ENCODE assay signal across 1 cellular context in genomic region chr16:8109510-8110369, GRCh38.
TF ChIP-seq lines count a peak whose summit lies in the region.

No MANE protein-coding gene starts in this region.

TF ChIP-seq in A549, 52 proteins besides CTCF, POLR2A, EP300 and RAD21 (continued from another document):
- TF ChIP-seq, protein P1, sequence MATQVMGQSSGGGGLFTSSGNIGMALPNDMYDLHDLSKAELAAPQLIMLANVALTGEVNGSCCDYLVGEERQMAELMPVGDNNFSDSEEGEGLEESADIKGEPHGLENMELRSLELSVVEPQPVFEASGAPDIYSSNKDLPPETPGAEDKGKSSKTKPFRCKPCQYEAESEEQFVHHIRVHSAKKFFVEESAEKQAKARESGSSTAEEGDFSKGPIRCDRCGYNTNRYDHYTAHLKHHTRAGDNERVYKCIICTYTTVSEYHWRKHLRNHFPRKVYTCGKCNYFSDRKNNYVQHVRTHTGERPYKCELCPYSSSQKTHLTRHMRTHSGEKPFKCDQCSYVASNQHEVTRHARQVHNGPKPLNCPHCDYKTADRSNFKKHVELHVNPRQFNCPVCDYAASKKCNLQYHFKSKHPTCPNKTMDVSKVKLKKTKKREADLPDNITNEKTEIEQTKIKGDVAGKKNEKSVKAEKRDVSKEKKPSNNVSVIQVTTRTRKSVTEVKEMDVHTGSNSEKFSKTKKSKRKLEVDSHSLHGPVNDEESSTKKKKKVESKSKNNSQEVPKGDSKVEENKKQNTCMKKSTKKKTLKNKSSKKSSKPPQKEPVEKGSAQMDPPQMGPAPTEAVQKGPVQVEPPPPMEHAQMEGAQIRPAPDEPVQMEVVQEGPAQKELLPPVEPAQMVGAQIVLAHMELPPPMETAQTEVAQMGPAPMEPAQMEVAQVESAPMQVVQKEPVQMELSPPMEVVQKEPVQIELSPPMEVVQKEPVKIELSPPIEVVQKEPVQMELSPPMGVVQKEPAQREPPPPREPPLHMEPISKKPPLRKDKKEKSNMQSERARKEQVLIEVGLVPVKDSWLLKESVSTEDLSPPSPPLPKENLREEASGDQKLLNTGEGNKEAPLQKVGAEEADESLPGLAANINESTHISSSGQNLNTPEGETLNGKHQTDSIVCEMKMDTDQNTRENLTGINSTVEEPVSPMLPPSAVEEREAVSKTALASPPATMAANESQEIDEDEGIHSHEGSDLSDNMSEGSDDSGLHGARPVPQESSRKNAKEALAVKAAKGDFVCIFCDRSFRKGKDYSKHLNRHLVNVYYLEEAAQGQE (IDR thresholded peaks at IDR 0.05) = no peak
- no peak for TF ChIP-seq BCL3 (IDR thresholded peaks at IDR 0.05)
